Comparison of ENCODE assay signal across 16 cellular contexts in genomic region chr15:82127581-82127980, GRCh38.
DNase-seq lines count a peak whose midpoint lies in the region; ATAC-seq and TF ChIP-seq lines count a peak whose summit lies in the region.
"Had no signal": no experiment of that assay in that cellular context is flagged by ENCODE, and none has a peak within 500 bp of the region (broad histone marks: within the 10 kb centered on the region; RNA-seq: fewer than 3 reads in every experiment).

No MANE protein-coding gene starts in this region.

- H3K79me2 ChIP-seq in GM23248 (ENCODE audit: insufficient read depth) (no peaks in the 10 kb centered on the region), GM23338 (replicated peaks; ENCODE audit: insufficient read depth) (no peaks in the 10 kb centered on the region)

- H3K27me3 ChIP-seq in GM23248 (replicated peaks; ENCODE audit: insufficient read depth): no peaks in the 10 kb centered on the region
- no peaks in the 10 kb centered on the region for H3K27me3 ChIP-seq in IMR-90 (ENCODE audit: control insufficient read depth, insufficient read depth, low read length)
- H3K27me3 ChIP-seq in Caco-2 (replicated peaks; ENCODE audit: control insufficient read depth, insufficient read depth, low read length): no peaks in the 10 kb centered on the region
- no peaks in the 10 kb centered on the region for H3K27me3 ChIP-seq in GM23338 (ENCODE audit: insufficient read depth)

- H2AK9ac ChIP-seq in IMR-90 (replicated peaks; ENCODE audit: low read depth, low read length, poor library complexity): no peak overlapping the region

- CTCF ChIA-PET in IMR-90 (lab: Yijun Ruan, JAX): no interaction called here
- CTCF ChIA-PET in Caco-2 (lab: Charles Lee): no interaction called here

- no peak overlapping the region for H3K23ac ChIP-seq in IMR-90 (ENCODE audit: low read depth, low read length)

- peak overlapping the region; percentile 88; the same call in 1 of the 2 replicates for H3K27ac ChIP-seq in GM23248
- H3K27ac ChIP-seq in IMR-90 (ENCODE audit: insufficient read depth, low read length): no peak overlapping the region
- H3K27ac ChIP-seq in GM23338 (ENCODE audit: low read depth): no peak overlapping the region

- H3K9me3 ChIP-seq in GM23248 (ENCODE audit: low read depth) (no peaks in the 10 kb centered on the region), IMR-90 (ENCODE audit: control insufficient read depth, insufficient read depth, low read length) (no peaks in the 10 kb centered on the region), Caco-2 (no peaks in the 10 kb centered on the region)
- H3K9me3 ChIP-seq: HAP-1 had no signal

- peak overlapping the region; percentile 12 for H2BK5ac ChIP-seq in IMR-90 (ENCODE audit: low read depth, low read length, poor library complexity, severe bottlenecking)

- H3K4me1 Mint-ChIP-seq in nephron progenitor cell (peaks cover 71% of the 10 kb centered on the region), Caco-2 (ENCODE audit: low read depth, unreplicated experiment) (no peaks in the 10 kb centered on the region), GM23338 (no peaks in the 10 kb centered on the region)

- DNase-seq in GM23248 (no peak), IMR-90 (no peak), left lobe of liver (ENCODE audit: low spot score) (no peak), nephron progenitor cell (no peak), Caco-2 (no peak), GM23338 (ENCODE audit: low spot score) (no peak)
- DNase-seq in activated naive CD4-positive, alpha-beta T cell treated with anti-CD3 and anti-CD28 coated beads, Interleukin-2, amount 50 U/mL, for 16 hours: no peak
- DNase-seq: C1 segment of cervical spinal cord; CD4-positive, alpha-beta memory T cell; COR-L47; DMS153; DND-41; GOT3; HFFc6 had no signal

- no TSS peak for BruUV-seq in IMR-90 (replicated peaks; lab: Mats Ljungman, UMichigan)
- no TSS peak for BruUV-seq in Caco-2 (replicated peaks; lab: Mats Ljungman, UMichigan)

- no peak overlapping the region; a peak in 1 of 4 replicates for H4K8ac ChIP-seq in IMR-90 (ENCODE audit: low read depth in 2 of 2, low read length in 2 of 2)

- H3K27me3 Mint-ChIP-seq in nephron progenitor cell (ENCODE audit: low read depth, poor library complexity) (peaks cover 5% of the 10 kb centered on the region), Caco-2 (ENCODE audit: insufficient read depth, unreplicated experiment) (no peaks in the 10 kb centered on the region), GM23338 (ENCODE audit: insufficient read depth, low read depth, poor library complexity) (no peaks in the 10 kb centered on the region)
- H3K27me3 Mint-ChIP-seq: CD4-positive, alpha-beta memory T cell had no signal

- no peak overlapping the region for H3K56ac ChIP-seq in IMR-90 (ENCODE audit: extremely low read depth, insufficient read depth, low read length)

- H2AFZ ChIP-seq in GM23248 (no peak overlapping the region), IMR-90 (replicated peaks; ENCODE audit: low read length, poor library complexity) (no peak overlapping the region), GM23338 (no peak overlapping the region)

- dilution Hi-C loops in IMR-90 (cut with HindIII; ENCODE audit: low sequenced_read_pairs, unreplicated experiment): no loop called here

- no peak for ATAC-seq in IMR-90 (ENCODE audit: low read depth)
- peak; percentile 61 for ATAC-seq in left lobe of liver
- no peak for ATAC-seq in GM23338
- no peak for ATAC-seq in GM21423 (IDR thresholded peaks at IDR 0.05; ENCODE audit: unreplicated experiment)

- in situ Hi-C loops in GM23248 (cut with MboI) (no loop called here), IMR-90 (cut with MboI; ENCODE audit: low sequenced_read_pairs) (no loop called here)

- no peak overlapping the region; the same call in 1 of the 2 replicates for H4K5ac ChIP-seq in IMR-90 (ENCODE audit: low read depth, low read length)

- H3K4ac ChIP-seq in IMR-90 (ENCODE audit: low read depth, low read length): peak overlapping the region; percentile 27; the same call in 1 of the 2 replicates

- H3K36me3 Mint-ChIP-seq in nephron progenitor cell (ENCODE audit: low read depth) (peaks cover 22% of the 10 kb centered on the region), Caco-2 (ENCODE audit: insufficient read depth, unreplicated experiment) (peaks cover 13% of the 10 kb centered on the region), GM23338 (ENCODE audit: low read depth) (no peaks in the 10 kb centered on the region)

- peaks cover 26% of the 10 kb centered on the region for H3K9me1 ChIP-seq in IMR-90 (ENCODE audit: insufficient read depth, low read length)

- H3K9me2 ChIP-seq in GM23248 (ENCODE audit: insufficient read depth) (no peaks in the 10 kb centered on the region), GM23338 (ENCODE audit: insufficient read depth) (no peaks in the 10 kb centered on the region)

- no peaks in the 10 kb centered on the region for H3K9me3 Mint-ChIP-seq in nephron progenitor cell
- no peaks in the 10 kb centered on the region for H3K9me3 Mint-ChIP-seq in Caco-2 (ENCODE audit: unreplicated experiment)
- H3K9me3 Mint-ChIP-seq in GM23338: no peaks in the 10 kb centered on the region
- H3K9me3 Mint-ChIP-seq: CD4-positive, alpha-beta memory T cell; HFFc6 had no signal

- POLR2A ChIA-PET in IMR-90 (lab: Charles Lee; ENCODE audit: unreplicated experiment): no interaction called here
- POLR2A ChIA-PET in Caco-2 (lab: Charles Lee): no interaction called here

- no peak overlapping the region for H3K14ac ChIP-seq in IMR-90 (replicated peaks; ENCODE audit: low read depth, low read length)

- H3K4me3 Mint-ChIP-seq in nephron progenitor cell (no peak overlapping the region), Caco-2 (ENCODE audit: unreplicated experiment) (no peak overlapping the region), GM23338 (no peak overlapping the region)
- H3K4me3 Mint-ChIP-seq: CD4-positive, alpha-beta memory T cell; HFFc6 had no signal

- H3K36me3 ChIP-seq in GM23248 (ENCODE audit: low read depth): no peaks in the 10 kb centered on the region
- H3K36me3 ChIP-seq in IMR-90 (ENCODE audit: control insufficient read depth, insufficient read depth, low read length): no peaks in the 10 kb centered on the region
- no peaks in the 10 kb centered on the region for H3K36me3 ChIP-seq in Caco-2 (ENCODE audit: control insufficient read depth, insufficient read depth, low read length)
- no peaks in the 10 kb centered on the region for H3K36me3 ChIP-seq in GM23338 (ENCODE audit: insufficient read depth)

- H2BK20ac ChIP-seq in IMR-90 (ENCODE audit: low read depth, low read length): peak overlapping the region; percentile 76; the same call in 1 of the 2 replicates

- TF ChIP-seq CTCF in IMR-90 (conservative IDR thresholded peaks at IDR 0.05; ENCODE audit: low read depth, low read length) (no peak), nephron progenitor cell (IDR thresholded peaks at IDR 0.05) (no peak), Caco-2 (IDR thresholded peaks at IDR 0.05; ENCODE audit: insufficient read depth in 1 of 2, low read depth in 1 of 2, low read length in 1 of 2, severe bottlenecking in 1 of 2, unreplicated experiment in 1 of 2) (no peak), GM23338 (conservative IDR thresholded peaks at IDR 0.05; ENCODE audit: low read depth in 2 of 2) (no peak)

- H2BK120ac ChIP-seq in IMR-90 (ENCODE audit: low read depth, low read length): peak overlapping the region; percentile 85

- H4K20me1 ChIP-seq in GM23248 (ENCODE audit: insufficient read depth) (no peaks in the 10 kb centered on the region), IMR-90 (ENCODE audit: insufficient read depth, low read length) (no peaks in the 10 kb centered on the region), GM23338 (replicated peaks; ENCODE audit: insufficient read depth) (no peaks in the 10 kb centered on the region; the same call in 1 of the 2 replicates)

- peak overlapping the region; percentile 61; the same call in 1 of the 2 replicates for H3K18ac ChIP-seq in IMR-90 (ENCODE audit: low read depth, low read length)

- intact Hi-C loops in IMR-90 (cut with micrococcal nuclease) (no loop called here), Caco-2 (cut with micrococcal nuclease; ENCODE audit: unreplicated experiment) (no loop called here)

- H2BK15ac ChIP-seq in IMR-90 (ENCODE audit: low read depth, low read length): no peak overlapping the region

- no peak for TF ChIP-seq POLR2A in IMR-90 (IDR thresholded peaks at IDR 0.05; ENCODE audit: low read depth, low read length)

- H3K79me1 ChIP-seq in IMR-90 (ENCODE audit: low read depth in 1 of 2, low read length in 2 of 2): peaks cover 5 to 28% of the 10 kb centered on the region in 2 experiments; a peak in 3 of 4 replicates

- H3K4me3 ChIP-seq in GM23248: no peak overlapping the region
- no peak overlapping the region for H3K4me3 ChIP-seq in IMR-90 (ENCODE audit: insufficient read depth, low read depth, low read length)
- H3K4me3 ChIP-seq in Caco-2 (ENCODE audit: low read depth, low read length): no peak overlapping the region
- H3K4me3 ChIP-seq in GM23338: no peak overlapping the region
- H3K4me3 ChIP-seq: HAP-1 had no signal

- H3K4me1 ChIP-seq in GM23248 (ENCODE audit: insufficient read depth) (peaks cover 57% of the 10 kb centered on the region), IMR-90 (ENCODE audit: control insufficient read depth, insufficient read depth, low read length) (peaks cover 26% of the 10 kb centered on the region), Caco-2 (no peaks in the 10 kb centered on the region), GM23338 (ENCODE audit: insufficient read depth) (no peaks in the 10 kb centered on the region)
- H3K4me1 ChIP-seq: HAP-1 had no signal

- H4K91ac ChIP-seq in IMR-90 (ENCODE audit: insufficient read depth, low read depth, low read length): peak overlapping the region; percentile 92; the same call in 1 of the 2 replicates

- H3K9ac ChIP-seq in GM23248: no peak overlapping the region
- no peak overlapping the region for H3K9ac ChIP-seq in IMR-90 (ENCODE audit: low read depth, low read length)

- H3F3A ChIP-seq in GM23248 (ENCODE audit: insufficient read depth) (peaks cover 53% of the 10 kb centered on the region), GM23338 (replicated peaks; ENCODE audit: low read depth) (no peaks in the 10 kb centered on the region)

- peak overlapping the region; percentile 98 for H3K27ac Mint-ChIP-seq in nephron progenitor cell
- H3K27ac Mint-ChIP-seq in Caco-2 (ENCODE audit: unreplicated experiment): no peak overlapping the region
- H3K27ac Mint-ChIP-seq in GM23338: no peak overlapping the region

- TF ChIP-seq RAD21 in IMR-90 (IDR thresholded peaks at IDR 0.05; ENCODE audit: low read length): no peak

- no peak overlapping the region for H3K4me2 ChIP-seq in GM23248 (ENCODE audit: unreplicated experiment)
- no peak overlapping the region for H3K4me2 ChIP-seq in IMR-90 (ENCODE audit: low read depth, low read length)
- H3K4me2 ChIP-seq in GM23338: no peak overlapping the region

- H2AK5ac ChIP-seq in IMR-90 (ENCODE audit: low read depth, low read length): peak overlapping the region; percentile 73; the same call in 1 of the 2 replicates

TF ChIP-seq in IMR-90, 13 proteins besides CTCF, POLR2A, EP300 and RAD21 (continues in another document):
- TF ChIP-seq RCOR1 (IDR thresholded peaks at IDR 0.05; ENCODE audit: insufficient replicate concordance, low read length) (no peak), FOS (IDR thresholded peaks at IDR 0.05; ENCODE audit: low read depth, low read length) (no peak)

TF ChIP-seq in GM23338, 12 proteins besides CTCF, POLR2A, EP300 and RAD21 (continues in another document):
- TF ChIP-seq POLR2AphosphoS5 (IDR thresholded peaks at IDR 0.05; ENCODE audit: low read depth) (no peak), ZNF114 (CRISPR knock-in tag; IDR thresholded peaks at IDR 0.05) (no peak), JUNB (IDR thresholded peaks at IDR 0.05; ENCODE audit: unreplicated experiment) (no peak)
